8 cellular contexts compared by ENCODE assay signal in genomic region chr1:48777219-48777895, GRCh38. TPM values are rescaled to one million over a fixed set of nuclear protein-coding genes. Genes with fewer than 3 reads are reported as not detected.
DNase-seq lines count a peak whose midpoint lies in the region; ATAC-seq and TF ChIP-seq lines count a peak whose summit lies in the region.

No MANE protein-coding gene starts in this region.

- ATAC-seq in activated T-cell treated with anti-CD3 and anti-CD28 coated beads, Interleukin-2, amount 50 U/mL, for 4 hours, result no peak
- ATAC-seq in lower lobe of right lung (peak; percentile 40 to 50), HG02642 (IDR thresholded peaks at IDR 0.05; ENCODE audit: poor library complexity, unreplicated experiment) (no peak), HG02763 (IDR thresholded peaks at IDR 0.05; ENCODE audit: unreplicated experiment) (no peak)

- no peak for TF ChIP-seq CTCF in astrocyte of the cerebellum (IDR thresholded peaks at IDR 0.05; ENCODE audit: low read depth, low read length, missing control alignments)
- no peak for TF ChIP-seq CTCF in lower lobe of right lung (IDR thresholded peaks at IDR 0.05)
- no peak for TF ChIP-seq CTCF in type B pancreatic cell (conservative IDR thresholded peaks at IDR 0.05)

- no peak for DNase-seq in activated T-cell treated with anti-CD3 and anti-CD28 coated beads, Interleukin-2, amount 50 U/mL, for 4 hours
- DNase-seq in activated T-cell treated with anti-CD3 and anti-CD28 coated beads for 4 hours (no peak), astrocyte of the cerebellum (ENCODE audit: low read depth) (no peak), lower lobe of right lung (no peak), type B pancreatic cell (ENCODE audit: extremely low spot score, unreplicated experiment) (no peak), NCI-H1436 (lab: John Stamatoyannopoulos, UW) (no peak)

- in situ Hi-C loops in astrocyte of the cerebellum (cut with HindIII; ENCODE audit: low sequenced_read_pairs), result no loop called here

- peak overlapping the region; percentile 85 for H3K4me3 Mint-ChIP-seq in activated T-cell treated with anti-CD3 and anti-CD28 coated beads, Interleukin-2, amount 50 U/mL, for 4 hours
- peak overlapping the region; percentile 89 for H3K4me3 Mint-ChIP-seq in type B pancreatic cell

- H3K4me3 ChIP-seq in astrocyte of the cerebellum (ENCODE audit: low read depth, low read length), result peak overlapping the region; percentile 75
- peak overlapping the region; percentile 76 for H3K4me3 ChIP-seq in lower lobe of right lung

- peak overlapping the region; percentile 3 for H3K27ac ChIP-seq in lower lobe of right lung

- H3K4me1 ChIP-seq in lower lobe of right lung, result peaks cover 20% of the 10 kb centered on the region

- no peaks in the 10 kb centered on the region for H3K9me3 ChIP-seq in lower lobe of right lung

- no peaks in the 10 kb centered on the region for H3K36me3 ChIP-seq in lower lobe of right lung

- peak overlapping the region; percentile 62 for H3K27ac Mint-ChIP-seq in type B pancreatic cell

- H3K27me3 ChIP-seq in lower lobe of right lung (ENCODE audit: low read depth), result no peaks in the 10 kb centered on the region

- H3K4me1 Mint-ChIP-seq in activated T-cell treated with anti-CD3 and anti-CD28 coated beads, Interleukin-2, amount 50 U/mL, for 4 hours (ENCODE audit: low read depth), result peaks cover 30% of the 10 kb centered on the region
- peaks cover 11% of the 10 kb centered on the region for H3K4me1 Mint-ChIP-seq in type B pancreatic cell (ENCODE audit: unreplicated experiment)

- H3K36me3 Mint-ChIP-seq in activated T-cell treated with anti-CD3 and anti-CD28 coated beads, Interleukin-2, amount 50 U/mL, for 4 hours (ENCODE audit: insufficient read depth), result no peaks in the 10 kb centered on the region
- H3K36me3 Mint-ChIP-seq in type B pancreatic cell, result peaks cover under 1% of the 10 kb centered on the region

- intact Hi-C loops in lower lobe of right lung (cut with DNase I), result no loop called here

- no peaks in the 10 kb centered on the region for H3K9me3 Mint-ChIP-seq in activated T-cell treated with anti-CD3 and anti-CD28 coated beads, Interleukin-2, amount 50 U/mL, for 4 hours
- H3K9me3 Mint-ChIP-seq in type B pancreatic cell, result no peaks in the 10 kb centered on the region

- peaks cover 13% of the 10 kb centered on the region for H3K27me3 Mint-ChIP-seq in activated T-cell treated with anti-CD3 and anti-CD28 coated beads, Interleukin-2, amount 50 U/mL, for 4 hours (ENCODE audit: low read depth)
- H3K27me3 Mint-ChIP-seq in type B pancreatic cell, result peaks cover 21% of the 10 kb centered on the region

RNA-seq across cellular contexts. Expression of gene BEND5, which starts 0.7 kb away (rescaled TPM):
- total RNA-seq in activated T-cell treated with anti-CD3 and anti-CD28 coated beads, Interleukin-2, amount 50 U/mL, for 4 hours, result 1 to 10 TPM in 1 of 3 donors, under 1 TPM in 2; 0.46 to 1.4 (median 0.95) TPM
- total RNA-seq in lower lobe of right lung (4.3 TPM), type B pancreatic cell (ENCODE audit: low replicate concordance) (4.4 and 10.6 TPM in 2 replicates)

Comparison
In these comparisons a context has a peak if more than half of its experiments do, and no peak if none do; other contexts are left out.
1. ATAC-seq: peak in lower lobe of right lung (2 of 2); none in activated T-cell treated with anti-CD3 and anti-CD28 coated beads, Interleukin-2, amount 50 U/mL, for 4 hours (0 of 2), HG02642 (single experiment) and HG02763 (single experiment).